1 cellular context compared by ENCODE assay signal in genomic region chr6:158517581-158517980, GRCh38.
TF ChIP-seq lines count a peak whose summit lies in the region.

No MANE protein-coding gene starts in this region.

TF ChIP-seq in GM23338, 12 proteins besides CTCF, POLR2A, EP300 and RAD21 (continued from another document):
- TF ChIP-seq ZNF462 (CRISPR knock-in tag; IDR thresholded peaks at IDR 0.05) (no peak), EZH2phosphoT487 (IDR thresholded peaks at IDR 0.05; ENCODE audit: unreplicated experiment) (no peak), NANOG (IDR thresholded peaks at IDR 0.05; ENCODE audit: borderline replicate concordance) (no peak)
TF ChIP-seq in GM23338: peak in this region for 0.
